Comparison of ENCODE assay signal across 18 cellular contexts in genomic region chr2:237319086-237319820, GRCh38.
A peak's percentile ranks its signal among the peaks of the same experiment; 100 is the strongest.
DNase-seq lines count a peak whose midpoint lies in the region; ATAC-seq and TF ChIP-seq lines count a peak whose summit lies in the region.
"Had no signal": no experiment of that assay in that cellular context is flagged by ENCODE, and none has a peak within 500 bp of the region (broad histone marks: within the 10 kb centered on the region; RNA-seq: fewer than 3 reads in every experiment).

No MANE protein-coding gene starts in this region.

- H3K4me1 ChIP-seq in muscle layer of colon (ENCODE audit: insufficient read depth, low read length) (peaks cover 94% of the 10 kb centered on the region), stomach (peaks cover 12 to 84% (median 39%) of the 10 kb centered on the region in 4 donors)
- H3K4me1 ChIP-seq: A549 had no signal

- H3K27ac ChIP-seq in AG04450 (ENCODE audit: low read depth, low read length) (peak overlapping the region; percentile 55), muscle layer of colon (ENCODE audit: low read depth, low read length) (peak overlapping the region; percentile 95), stomach (peak overlapping the region in 3 of 5 donors; percentile 83 to 91 (median 87))
- H3K27ac ChIP-seq: A549 had no signal

- H3K4me3 ChIP-seq in AG04450 (ENCODE audit: low read depth, low read length) = no peak overlapping the region
- no peak overlapping the region for H3K4me3 ChIP-seq in muscle layer of colon (ENCODE audit: low read depth in 1 of 2, low read length in 2 of 2)
- H3K4me3 ChIP-seq in stomach = no peak overlapping the region
- H3K4me3 ChIP-seq: A549, Peyer's patch had no signal

- H3K36me3 Mint-ChIP-seq in chondrocyte (ENCODE audit: low read depth) = peaks cover 11% of the 10 kb centered on the region

- no peak overlapping the region for H3K27ac Mint-ChIP-seq in chondrocyte (ENCODE audit: unreplicated experiment)
- H3K27ac Mint-ChIP-seq: CD4-positive, CD25-positive, alpha-beta regulatory T cell had no signal

- TF ChIP-seq EP300 in stomach (IDR thresholded peaks at IDR 0.05) = no peak

- 54 to 70% (median 66%) methylated on average over 15 of the region's 15 CpGs for WGBS in stomach, 5 donors

- no peaks in the 10 kb centered on the region for H3K27me3 Mint-ChIP-seq in chondrocyte (ENCODE audit: low read depth)

- H3K9me3 Mint-ChIP-seq in chondrocyte (ENCODE audit: low read depth) = peaks cover 4% of the 10 kb centered on the region

- no peak for TF ChIP-seq POLR2A in stomach (IDR thresholded peaks at IDR 0.05)

- H3K27me3 ChIP-seq in AG04450 (ENCODE audit: control insufficient read depth, insufficient read depth, low read length) (no peaks in the 10 kb centered on the region), muscle layer of colon (ENCODE audit: control insufficient read depth in 1 of 2, insufficient read depth in 2 of 2, low read length in 2 of 2) (no peaks in the 10 kb centered on the region), stomach (no peaks in the 10 kb centered on the region)
- H3K27me3 ChIP-seq: Peyer's patch had no signal

- no peak overlapping the region for H3K9ac ChIP-seq in muscle layer of colon (ENCODE audit: low read length)

- TF ChIP-seq CTCF in AG04450 (IDR thresholded peaks at IDR 0.05; ENCODE audit: low read depth, low read length) (no peak), chondrocyte (IDR thresholded peaks at IDR 0.05) (no peak), stomach (IDR thresholded peaks at IDR 0.05) (no peak)

- intact Hi-C loops in stomach (cut with DNase I; ENCODE audit: low total_unique reads) = no loop called here

- no peak for ATAC-seq in HG02623 (IDR thresholded peaks at IDR 0.05; ENCODE audit: unreplicated experiment)
- ATAC-seq in GM18873 (IDR thresholded peaks at IDR 0.05; ENCODE audit: low FRiP score, unreplicated experiment) = no peak
- no peak for ATAC-seq in HG03439 (IDR thresholded peaks at IDR 0.05; ENCODE audit: unreplicated experiment)
- ATAC-seq: A549 had no signal

- H3K4me1 Mint-ChIP-seq in chondrocyte (ENCODE audit: low read depth) = peaks cover 45% of the 10 kb centered on the region
- H3K4me1 Mint-ChIP-seq: CD4-positive, CD25-positive, alpha-beta regulatory T cell had no signal

- POLR2A ChIA-PET in AG04450 (lab: Yijun Ruan, JAX) = interaction anchor here (0.9 kb wide), 1 partner anchor 165 kb away, joined by 3 read pairs; no protein-coding TSS in a partner anchor

- H3K9me3 ChIP-seq in AG04450 (ENCODE audit: control insufficient read depth, insufficient read depth, low read length) = no peaks in the 10 kb centered on the region; the same call in 1 of the 2 replicates
- no peaks in the 10 kb centered on the region for H3K9me3 ChIP-seq in muscle layer of colon (ENCODE audit: low read length)
- no peaks in the 10 kb centered on the region for H3K9me3 ChIP-seq in stomach
- H3K9me3 ChIP-seq: A549, Peyer's patch had no signal

- H3K36me3 ChIP-seq in muscle layer of colon (ENCODE audit: insufficient read depth, low read length) (peaks cover 20% of the 10 kb centered on the region), stomach (peaks cover 0 to 5% (median 0%) of the 10 kb centered on the region in 4 donors)
- H3K36me3 ChIP-seq: Peyer's patch had no signal

- H3K4me3 Mint-ChIP-seq in chondrocyte (ENCODE audit: unreplicated experiment) = no peak overlapping the region
- H3K4me3 Mint-ChIP-seq: CD4-positive, CD25-positive, alpha-beta regulatory T cell had no signal

- DNase-seq in AG04450 (ENCODE audit: low read depth, low spot score) (no peak), chondrocyte (ENCODE audit: low spot score) (peak; percentile 51), stomach (no peak), C1 segment of cervical spinal cord (lab: John Stamatoyannopoulos, UW) (no peak)
- DNase-seq: AML-193; Calu3; CD4-positive, CD25-positive, alpha-beta regulatory T cell; Karpas-422; NCI-H1417; NCI-H2029; NCI-H524; Peyer's patch; SHP77 had no signal

- CTCF ChIA-PET in AG04450 (lab: Charles Lee) = interaction anchor here (0.6 to 0.9 kb wide), 2 partner anchors 52 to 197 kb away, joined by 3 to 5 read pairs; no protein-coding TSS in a partner anchor
